22 cellular contexts compared by ENCODE assay signal in the genomic region with DNA sequence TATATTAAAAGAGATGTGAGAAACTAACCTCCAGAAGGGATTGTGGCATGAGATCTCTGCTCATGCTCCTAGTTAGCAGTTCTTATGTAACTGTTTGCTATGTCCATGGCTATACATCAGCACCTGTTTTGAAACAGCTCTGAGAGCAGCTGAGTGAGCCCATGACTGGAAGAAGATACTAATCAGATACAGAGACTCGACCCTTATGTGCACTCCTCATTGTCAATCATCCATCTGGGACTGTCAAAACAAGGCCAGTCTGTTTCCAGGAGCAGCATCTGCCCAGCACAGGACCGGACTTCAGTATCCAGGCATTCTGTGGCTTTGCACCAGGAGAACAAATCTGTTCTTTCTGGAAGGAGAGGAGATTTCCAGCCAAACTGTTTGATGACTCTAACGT.
DNase-seq lines count a peak whose midpoint lies in the region; ATAC-seq and TF ChIP-seq lines count a peak whose summit lies in the region.
"Had no signal": no experiment of that assay in that cellular context is flagged by ENCODE, and none has a peak within 500 bp of the region (broad histone marks: within the 10 kb centered on the region; RNA-seq: fewer than 3 reads in every experiment).

No MANE protein-coding gene starts in this region.

- H3F3A ChIP-seq in SK-N-SH (replicated peaks; ENCODE audit: insufficient read depth), result no peaks in the 10 kb centered on the region

- no peaks in the 10 kb centered on the region for H3K36me3 ChIP-seq in SK-N-SH (replicated peaks in 1 of 2; ENCODE audit: control insufficient read depth in 1 of 2, insufficient read depth in 2 of 2, low read length in 1 of 2)
- H3K36me3 ChIP-seq in ascending aorta, result no peaks in the 10 kb centered on the region
- H3K36me3 ChIP-seq in right atrium auricular region, result no peaks in the 10 kb centered on the region
- no peaks in the 10 kb centered on the region for H3K36me3 ChIP-seq in tibial artery
- H3K36me3 ChIP-seq: breast epithelium, esophagus squamous epithelium had no signal

- TF ChIP-seq CTCF in SK-N-SH (IDR thresholded peaks at IDR 0.05), result no peak
- TF ChIP-seq CTCF in ascending aorta (IDR thresholded peaks at IDR 0.05), result no peak
- no peak for TF ChIP-seq CTCF in right atrium auricular region (IDR thresholded peaks at IDR 0.05)
- TF ChIP-seq CTCF in tibial artery (IDR thresholded peaks at IDR 0.05), result no peak

- H3K79me2 ChIP-seq in SK-N-SH (ENCODE audit: insufficient read depth), result no peaks in the 10 kb centered on the region

- H3K4me3 ChIP-seq in SK-N-SH (ENCODE audit: low read depth in 2 of 2, low read length in 1 of 2) (no peak overlapping the region), ascending aorta (no peak overlapping the region), right atrium auricular region (no peak overlapping the region), tibial artery (no peak overlapping the region)
- H3K4me3 ChIP-seq: breast epithelium, esophagus squamous epithelium had no signal

- no peaks in the 10 kb centered on the region for H4K20me1 ChIP-seq in SK-N-SH (ENCODE audit: insufficient read depth)

- CTCF ChIA-PET in SK-N-SH (lab: Yijun Ruan, JAX), result interaction anchor here (0.6 to 1.8 kb wide), 3 partner anchors 19 to 67 kb away, joined by 3 to 6 read pairs (median 5); no protein-coding TSS in a partner anchor

- no peak for TF ChIP-seq EP300 in SK-N-SH (IDR thresholded peaks at IDR 0.05; ENCODE audit: borderline replicate concordance in 1 of 2, low read depth in 1 of 2, low read length in 1 of 2)

- DNase-seq in SK-N-SH (peak; percentile 17), ascending aorta (ENCODE audit: low spot score in 2 of 2) (no peak), right atrium auricular region (ENCODE audit: low spot score) (no peak), tibial artery (no peak), HUDEP-2 (lab: John Stamatoyannopoulos, UW; ENCODE audit: unreplicated experiment in 76 of 76) (no peak)
- DNase-seq: ACHN; activated CD4-positive, alpha-beta memory T cell treated with anti-CD3 and anti-CD28 coated beads, Interleukin-2, amount 10 ng/mL, durations not matched to agents 7 days and 5 days; activated T-cell treated with anti-CD3 and anti-CD28 coated beads, Interleukin-2, amount 50 U/mL, for 4 hours; CD4-positive, CD25-positive, alpha-beta regulatory T cell; effector CD8-positive, alpha-beta T cell; esophagus squamous epithelium; natural killer cell; NCI-H1930; NCI-H748 treated with DMSO at 0.1 percent for 48 hours; stimulated activated naive B cell treated with anti-CD40 and anti-IgM and Interleukin-4, amounts not matched to agents 10 μg/mL and 1 μg/mL and 100 μg/mL, for 72 hours; T-helper 1 cell had no signal

- ATAC-seq in SK-N-SH treated with all-trans-retinoic acid at 6 μM for 48 hours, result no peak; the same call in 2 of the 3 replicates
- ATAC-seq in GM21576 (IDR thresholded peaks at IDR 0.05; ENCODE audit: unreplicated experiment), result no peak
- no peak for ATAC-seq in GM21619 (IDR thresholded peaks at IDR 0.05; ENCODE audit: unreplicated experiment)
- ATAC-seq: activated naive CD4-positive, alpha-beta T cell treated with anti-CD3 and anti-CD28 coated beads, Interleukin-2, amount 50 U/mL, for 72 hours; activated T-cell treated with anti-CD3 and anti-CD28 coated beads, Interleukin-2, amount 50 U/mL, for 4 hours; natural killer cell; Panc1; stimulated activated naive B cell treated with anti-CD40 and anti-IgM and Interleukin-4, amounts not matched to agents 10 μg/mL and 1 μg/mL and 100 μg/mL, for 72 hours had no signal

- 63% methylated on average over 2 of the region's 3 CpGs for WGBS in SK-N-SH (ENCODE audit: low lambda C conversion rate)

- TF ChIP-seq RAD21 in SK-N-SH (IDR thresholded peaks at IDR 0.05; ENCODE audit: low read length), result no peak

- H2AFZ ChIP-seq in SK-N-SH (ENCODE audit: low read depth), result no peak overlapping the region

- POLR2A ChIA-PET in SK-N-SH (lab: Yijun Ruan, JAX), result interaction anchor here (0.6 kb wide), 1 partner anchor 77 kb away, joined by 3 read pairs; no protein-coding TSS in a partner anchor

- no peak overlapping the region for H3K4me2 ChIP-seq in SK-N-SH

- intact Hi-C loops in ascending aorta (cut with DNase I), result loop anchor here (5.0 kb wide), 1 partner anchor 79 kb away; a partner anchor contains a TSS
- intact Hi-C loops in tibial artery (cut with DNase I; ENCODE audit: low total_unique reads), result no loop called here

- no peaks in the 10 kb centered on the region for H3K27me3 ChIP-seq in SK-N-SH (ENCODE audit: insufficient read depth)
- no peaks in the 10 kb centered on the region for H3K27me3 ChIP-seq in ascending aorta
- no peaks in the 10 kb centered on the region for H3K27me3 ChIP-seq in right atrium auricular region
- no peaks in the 10 kb centered on the region for H3K27me3 ChIP-seq in tibial artery
- H3K27me3 ChIP-seq: breast epithelium, esophagus squamous epithelium had no signal

- no peaks in the 10 kb centered on the region for H3K9me3 ChIP-seq in SK-N-SH
- no peaks in the 10 kb centered on the region for H3K9me3 ChIP-seq in ascending aorta
- H3K9me3 ChIP-seq in right atrium auricular region, result no peaks in the 10 kb centered on the region
- H3K9me3 ChIP-seq in tibial artery, result no peaks in the 10 kb centered on the region
- H3K9me3 ChIP-seq: breast epithelium, esophagus squamous epithelium had no signal

- no peaks in the 10 kb centered on the region for H3K9me2 ChIP-seq in SK-N-SH

- H3K9ac ChIP-seq in SK-N-SH, result no peak overlapping the region

- H3K4me1 ChIP-seq in SK-N-SH (ENCODE audit: control insufficient read depth in 1 of 2, insufficient read depth in 2 of 2, low read depth in 1 of 2, low read length in 1 of 2) (peaks cover 0 to 15% of the 10 kb centered on the region in 2 experiments; a peak in 2 of 4 replicates), ascending aorta (peaks cover 0 to 7% of the 10 kb centered on the region in 2 donors), right atrium auricular region (peaks cover 0 to 25% of the 10 kb centered on the region in 2 donors), tibial artery (peaks cover 0 to 39% (median 9%) of the 10 kb centered on the region in 4 donors)
- H3K4me1 ChIP-seq: breast epithelium had no signal

- peak overlapping the region in 1 of 2 experiments; percentile 28; a peak in 2 of 4 replicates for H3K27ac ChIP-seq in SK-N-SH (ENCODE audit: low read depth in 2 of 2, low read length in 1 of 2)
- peak overlapping the region; percentile 34 to 50 for H3K27ac ChIP-seq in ascending aorta
- peak overlapping the region; percentile 34 to 75 for H3K27ac ChIP-seq in right atrium auricular region
- peak overlapping the region; percentile 25 to 44 for H3K27ac ChIP-seq in tibial artery

TF ChIP-seq in SK-N-SH, 30 proteins besides CTCF, POLR2A, EP300 and RAD21:
- peak; percentile 15; the same call in 1 of the 2 replicates for TF ChIP-seq GATA2 (CRISPR knock-in tag; IDR thresholded peaks at IDR 0.05)
- no peak for TF ChIP-seq SIN3A (IDR thresholded peaks at IDR 0.05; ENCODE audit: borderline replicate concordance, low read depth, low read length)
- TF ChIP-seq, protein P1, sequence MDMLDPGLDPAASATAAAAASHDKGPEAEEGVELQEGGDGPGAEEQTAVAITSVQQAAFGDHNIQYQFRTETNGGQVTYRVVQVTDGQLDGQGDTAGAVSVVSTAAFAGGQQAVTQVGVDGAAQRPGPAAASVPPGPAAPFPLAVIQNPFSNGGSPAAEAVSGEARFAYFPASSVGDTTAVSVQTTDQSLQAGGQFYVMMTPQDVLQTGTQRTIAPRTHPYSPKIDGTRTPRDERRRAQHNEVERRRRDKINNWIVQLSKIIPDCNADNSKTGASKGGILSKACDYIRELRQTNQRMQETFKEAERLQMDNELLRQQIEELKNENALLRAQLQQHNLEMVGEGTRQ (IDR thresholded peaks at IDR 0.05; ENCODE audit: borderline replicate concordance, low read depth, low read length), result no peak

TF ChIP-seq in SK-N-SH treated with all-trans-retinoic acid at 6 μM for 48 hours, 23 proteins besides CTCF, POLR2A, EP300 and RAD21 (continues in another document):
- no peak for TF ChIP-seq SNAI2 (CRISPR knock-in tag; IDR thresholded peaks at IDR 0.05)
- TF ChIP-seq ZNF565 (CRISPR knock-in tag; conservative IDR thresholded peaks at IDR 0.05; ENCODE audit: low read depth), result no peak
- TF ChIP-seq ZNF70 (CRISPR knock-in tag; IDR thresholded peaks at IDR 0.05), result no peak
- no peak for TF ChIP-seq OSR1 (CRISPR knock-in tag; IDR thresholded peaks at IDR 0.05)
- no peak for TF ChIP-seq ZFP30 (CRISPR knock-in tag; IDR thresholded peaks at IDR 0.05)
- TF ChIP-seq ZC3H10 (CRISPR knock-in tag; IDR thresholded peaks at IDR 0.05), result no peak
- TF ChIP-seq, protein P2, sequence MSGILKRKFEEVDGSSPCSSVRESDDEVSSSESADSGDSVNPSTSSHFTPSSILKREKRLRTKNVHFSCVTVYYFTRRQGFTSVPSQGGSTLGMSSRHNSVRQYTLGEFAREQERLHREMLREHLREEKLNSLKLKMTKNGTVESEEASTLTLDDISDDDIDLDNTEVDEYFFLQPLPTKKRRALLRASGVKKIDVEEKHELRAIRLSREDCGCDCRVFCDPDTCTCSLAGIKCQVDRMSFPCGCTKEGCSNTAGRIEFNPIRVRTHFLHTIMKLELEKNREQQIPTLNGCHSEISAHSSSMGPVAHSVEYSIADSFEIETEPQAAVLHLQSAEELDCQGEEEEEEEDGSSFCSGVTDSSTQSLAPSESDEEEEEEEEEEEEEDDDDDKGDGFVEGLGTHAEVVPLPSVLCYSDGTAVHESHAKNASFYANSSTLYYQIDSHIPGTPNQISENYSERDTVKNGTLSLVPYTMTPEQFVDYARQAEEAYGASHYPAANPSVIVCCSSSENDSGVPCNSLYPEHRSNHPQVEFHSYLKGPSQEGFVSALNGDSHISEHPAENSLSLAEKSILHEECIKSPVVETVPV (CRISPR knock-in tag; IDR thresholded peaks at IDR 0.05), result no peak
- TF ChIP-seq ISL1 (CRISPR knock-in tag; IDR thresholded peaks at IDR 0.05), result no peak
